15 cellular contexts compared by ENCODE assay signal in genomic region chr17:3397801-3398200, GRCh38. TPM values are rescaled to one million over a fixed set of nuclear protein-coding genes. Genes with fewer than 3 reads are reported as not detected.
"Had no signal": no experiment of that assay in that cellular context is flagged by ENCODE, and none has a peak within 500 bp of the region (broad histone marks: within the 10 kb centered on the region; RNA-seq: fewer than 3 reads in every experiment).

No MANE protein-coding gene starts in this region.

RNA-seq across cellular contexts. Expression of gene OR1E1, which starts 0.4 kb away (rescaled TPM):
- total RNA-seq: activated B cell treated with CpG ODN at 0.5 μM for 24 hours; activated T-helper 2 cell treated with anti-CD3 and anti-CD28 coated beads, Interferon-gamma antibody, Interleukin-2, Interleukin-4, amounts not matched to agents 10 μg/mL and 5 μg/mL and 100 μg/mL, durations not matched to agents 14 hours and 24 hours and 36 hours; cardiac muscle cell; dermis microvascular lymphatic vessel endothelial cell; gastroesophageal sphincter; left lung; naive thymus-derived CD4-positive, alpha-beta T cell; thoracic aorta; ureter had no signal
- polyA plus RNA-seq: cardiac muscle cell; esophagus; heart right ventricle; naive thymus-derived CD4-positive, alpha-beta T cell; sigmoid colon; spleen had no signal

RNA-seq across cellular contexts. Expression of gene OR3A2, which starts 11.7 kb away (rescaled TPM):
- total RNA-seq: cardiac muscle cell, dermis microvascular lymphatic vessel endothelial cell had no signal
- polyA plus RNA-seq: cardiac muscle cell, esophagus, heart right ventricle, spleen had no signal

RNA-seq across cellular contexts. Expression of gene OR3A3, which starts 13.4 kb away (rescaled TPM):
- total RNA-seq: activated B cell treated with CpG ODN at 0.5 μM for 24 hours; activated T-helper 2 cell treated with anti-CD3 and anti-CD28 coated beads, Interferon-gamma antibody, Interleukin-2, Interleukin-4, amounts not matched to agents 10 μg/mL and 5 μg/mL and 100 μg/mL, durations not matched to agents 14 hours and 24 hours and 36 hours; cardiac muscle cell; dermis microvascular lymphatic vessel endothelial cell; gastroesophageal sphincter; heart right ventricle; left lung; mononuclear cell; naive thymus-derived CD4-positive, alpha-beta T cell; sigmoid colon; thoracic aorta; ureter had no signal
- polyA plus RNA-seq: adipose tissue; cardiac muscle cell; esophagus; heart right ventricle; naive thymus-derived CD4-positive, alpha-beta T cell; sigmoid colon; spleen had no signal

RNA-seq across cellular contexts. Expression of gene OR1E2, which starts 35.8 kb away (rescaled TPM):
- total RNA-seq: activated B cell treated with CpG ODN at 0.5 μM for 24 hours; activated T-helper 2 cell treated with anti-CD3 and anti-CD28 coated beads, Interferon-gamma antibody, Interleukin-2, Interleukin-4, amounts not matched to agents 10 μg/mL and 5 μg/mL and 100 μg/mL, durations not matched to agents 14 hours and 24 hours and 36 hours; cardiac muscle cell; dermis microvascular lymphatic vessel endothelial cell; gastroesophageal sphincter; left lung; mononuclear cell; naive thymus-derived CD4-positive, alpha-beta T cell; sigmoid colon; spleen; thoracic aorta; ureter had no signal
- polyA plus RNA-seq: cardiac muscle cell; esophagus; heart right ventricle; naive thymus-derived CD4-positive, alpha-beta T cell; sigmoid colon; spleen had no signal
